ENCODE assay signal across 8 cellular contexts in genomic region chr2:239246723-239247122, GRCh38.
DNase-seq lines count a peak whose midpoint lies in the region; ATAC-seq lines count a peak whose summit lies in the region.

No MANE protein-coding gene starts in this region.

- 45 to 49% methylated on average over 11 of the region's 11 CpGs for WGBS in esophagus, 2 donors

- DNase-seq in HPDE6-E6E7 (ENCODE audit: extremely low spot score) (peak; percentile 38), NCI-H69 (lab: John Stamatoyannopoulos, UW) (peak; percentile 30), RPMI8226 (no peak), MG63 (no peak)
- DNase-seq in stimulated activated naive CD4-positive, alpha-beta T cell (lab: John Stamatoyannopoulos, UW): no peak

- H3K27ac ChIP-seq in esophagus (ENCODE audit: low read depth in 2 of 2, low read length in 1 of 2) (peak overlapping the region; percentile 50 to 74), rectal smooth muscle tissue (ENCODE audit: low read depth, low read length) (peak overlapping the region; percentile 24)

- H3K9ac ChIP-seq in rectal smooth muscle tissue (ENCODE audit: low read length): no peak overlapping the region

- peak overlapping the region in 1 of 2 donors; percentile 7 for H3K4me3 ChIP-seq in esophagus (ENCODE audit: low read depth in 1 of 2, low read length in 2 of 2)
- H3K4me3 ChIP-seq in rectal smooth muscle tissue (ENCODE audit: low read length): peak overlapping the region; percentile 10
- no peak overlapping the region for H3K4me3 ChIP-seq in MG63

- ATAC-seq in HG03095 (IDR thresholded peaks at IDR 0.05; ENCODE audit: unreplicated experiment): no peak

- H3K27me3 ChIP-seq in esophagus (ENCODE audit: control insufficient read depth in 1 of 2, insufficient read depth in 2 of 2, low read length in 2 of 2): no peaks in the 10 kb centered on the region
- H3K27me3 ChIP-seq in rectal smooth muscle tissue (ENCODE audit: control insufficient read depth, insufficient read depth, low read length): no peaks in the 10 kb centered on the region
- no peaks in the 10 kb centered on the region for H3K27me3 ChIP-seq in MG63

- H3K4me1 ChIP-seq in esophagus (ENCODE audit: control insufficient read depth in 2 of 2, insufficient read depth in 2 of 2, low read length in 1 of 2) (peaks cover 13 to 21% of the 10 kb centered on the region in 2 donors), rectal smooth muscle tissue (ENCODE audit: control insufficient read depth, insufficient read depth, low read length) (peaks cover 28% of the 10 kb centered on the region)

- H3K36me3 ChIP-seq in esophagus (ENCODE audit: control insufficient read depth in 2 of 2, insufficient read depth in 2 of 2, low read length in 1 of 2) (no peaks in the 10 kb centered on the region), rectal smooth muscle tissue (ENCODE audit: control insufficient read depth, insufficient read depth, low read length) (no peaks in the 10 kb centered on the region), MG63 (no peaks in the 10 kb centered on the region)

- H3K9me3 ChIP-seq in esophagus (ENCODE audit: control insufficient read depth in 2 of 2, insufficient read depth in 1 of 2, low read depth in 1 of 2, low read length in 1 of 2): no peaks in the 10 kb centered on the region
- H3K9me3 ChIP-seq in MG63: no peaks in the 10 kb centered on the region

Comparison
In these comparisons a context has a peak if more than half of its experiments do, and no peak if none do; other contexts are left out.
1. DNase-seq: peak in HPDE6-E6E7 (single experiment) and NCI-H69 (single experiment); none in stimulated activated naive CD4-positive, alpha-beta T cell (0 of 6), RPMI8226 (single experiment) and MG63 (single experiment).